8 cellular contexts compared by ENCODE assay signal in the genomic region with DNA sequence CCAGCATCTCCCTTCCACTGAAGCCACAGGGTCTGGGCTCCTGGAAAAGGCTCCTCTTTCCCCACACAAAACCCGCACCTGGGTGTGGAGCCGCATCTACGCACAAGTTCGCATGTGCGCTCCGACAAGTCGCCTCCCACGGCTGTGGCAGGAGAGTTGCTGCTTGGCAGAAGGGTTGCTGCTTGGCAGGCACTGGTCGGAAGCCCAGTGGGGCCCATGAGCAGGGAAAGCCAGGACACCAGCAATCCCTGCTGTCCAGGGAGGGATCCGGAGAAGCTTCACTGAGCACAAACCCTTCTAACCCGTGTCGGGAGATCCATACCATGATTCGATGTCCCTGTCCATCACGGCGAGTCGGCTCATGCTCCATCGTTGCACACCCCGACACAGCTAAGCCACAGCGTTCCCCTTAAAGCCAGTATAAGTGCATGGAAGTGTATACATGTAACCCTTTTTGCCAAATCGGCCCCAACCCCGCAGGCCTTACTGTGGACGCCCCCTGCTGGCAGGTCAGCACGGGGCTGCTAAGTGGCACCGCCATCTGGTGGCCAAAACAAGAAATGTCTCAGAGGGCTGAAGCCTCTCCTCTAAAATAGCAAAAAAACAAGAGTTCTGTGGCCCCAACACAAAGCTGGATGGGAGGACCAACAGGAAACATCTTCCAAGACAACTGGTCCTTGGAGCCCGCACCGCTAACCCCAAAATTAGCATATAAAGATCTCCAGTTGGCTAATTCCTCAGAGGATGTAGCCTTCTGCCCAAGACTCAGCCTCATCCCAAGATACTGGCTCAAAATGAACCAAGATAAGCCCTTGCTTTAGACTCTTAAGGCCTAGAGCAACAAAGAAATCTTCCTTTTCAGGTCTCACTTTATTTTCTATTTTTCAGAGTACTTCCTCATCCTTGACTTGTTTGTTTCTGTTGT. TPM values are rescaled to one million over a fixed set of nuclear protein-coding genes. Genes with fewer than 3 reads are reported as not detected.
DNase-seq lines count a peak whose midpoint lies in the region; ATAC-seq and TF ChIP-seq lines count a peak whose summit lies in the region.

No MANE protein-coding gene starts in this region.

- no peaks in the 10 kb centered on the region for H4K20me1 ChIP-seq in mammary epithelial cell (ENCODE audit: insufficient read depth, low read length)

- peak; percentile 71 to 73 for ATAC-seq in activated CD4-positive, CD25-positive, alpha-beta regulatory T cell treated with anti-CD3 and anti-CD28 coated beads, Interleukin-2, amount 50 U/mL, for 24 hours
- ATAC-seq in GM19397 (IDR thresholded peaks at IDR 0.05; ENCODE audit: unreplicated experiment) = no peak

- peak; percentile 87 for DNase-seq in Ammon's horn (ENCODE audit: low spot score)
- DNase-seq in GOT3 (lab: John Stamatoyannopoulos, UW) = peak; percentile 58
- peak; percentile 61 for DNase-seq in NCI-H345 treated with DMSO at 0.1 percent for 48 hours (lab: John Stamatoyannopoulos, UW; ENCODE audit: unreplicated experiment)
- DNase-seq in mammary epithelial cell = peak; percentile 60
- no peak for DNase-seq in kidney epithelial cell (ENCODE audit: low read depth)
- DNase-seq in stimulated activated CD4-positive, alpha-beta T cell treated with anti-CD3 and anti-CD28 coated beads, Interleukin-1b, Interleukin-23, amount 100 ng/mL, for 48 hours = peak; percentile 87

- no TSS peak for BruUV-seq in mammary epithelial cell (replicated peaks; lab: Mats Ljungman, UMichigan)

- no peak overlapping the region for H3K27ac ChIP-seq in mammary epithelial cell (ENCODE audit: insufficient read depth, low read depth, low read length)

- H3K27me3 ChIP-seq in mammary epithelial cell (ENCODE audit: insufficient read depth, low read length) (no peaks in the 10 kb centered on the region), kidney epithelial cell (ENCODE audit: control insufficient read depth, insufficient read depth, low read length) (peaks cover 28% of the 10 kb centered on the region)

- H3K9me3 ChIP-seq in mammary epithelial cell (replicated peaks; ENCODE audit: insufficient read depth, low read length) = no peaks in the 10 kb centered on the region

- CTCF ChIA-PET in mammary epithelial cell (lab: Charles Lee; ENCODE audit: low non-redundant PET) = interaction anchor here (0.5 to 1.4 kb wide), 7 partner anchors 34 to 273 kb away, joined by 3 to 13 read pairs (median 4); no protein-coding TSS in a partner anchor

- peaks cover 8% of the 10 kb centered on the region for H3K36me3 ChIP-seq in mammary epithelial cell (ENCODE audit: insufficient read depth, low read length)
- H3K36me3 ChIP-seq in kidney epithelial cell (ENCODE audit: control insufficient read depth, insufficient read depth, low read length) = no peaks in the 10 kb centered on the region

- H3K79me2 ChIP-seq in mammary epithelial cell (ENCODE audit: insufficient read depth, low read length) = no peaks in the 10 kb centered on the region

- dilution Hi-C loops in mammary epithelial cell (cut with HindIII; ENCODE audit: low sequenced_read_pairs) = loop anchor here (5.0 kb wide), 2 partner anchors 57 to 227 kb away; no protein-coding TSS in a partner anchor

- no peaks in the 10 kb centered on the region for H3K4me1 ChIP-seq in mammary epithelial cell (ENCODE audit: insufficient read depth, low read length)

- in situ Hi-C loops in mammary epithelial cell (cut with MboI; ENCODE audit: low sequenced_read_pairs in 2 of 2) = loop anchor here (5.0 kb wide), 5 partner anchors 48 to 227 kb away; a partner anchor contains a TSS

- H2AFZ ChIP-seq in mammary epithelial cell (ENCODE audit: low read depth, low read length) = no peak overlapping the region

- no peak overlapping the region for H3K4me2 ChIP-seq in mammary epithelial cell (ENCODE audit: insufficient read depth, low read depth, low read length)

- intact Hi-C loops in mammary epithelial cell (cut with micrococcal nuclease) = loop anchor here (1.0 to 10.0 kb wide), 6 partner anchors 34 to 490 kb away; a partner anchor contains a TSS

- H3K4me3 ChIP-seq in mammary epithelial cell (replicated peaks in 1 of 3; ENCODE audit: insufficient read depth in 1 of 3, low read depth in 2 of 3, low read length in 3 of 3) = no peak overlapping the region
- no peak overlapping the region for H3K4me3 ChIP-seq in kidney epithelial cell (ENCODE audit: low read depth, low read length)

- peak; percentile 100 for TF ChIP-seq CTCF in mammary epithelial cell (conservative IDR thresholded peaks at IDR 0.05 in 1 of 2, IDR thresholded peaks at IDR 0.05 in 1 of 2; ENCODE audit: extremely low read depth in 1 of 2, insufficient read depth in 1 of 2, low read depth in 1 of 2, low read length in 2 of 2)
- TF ChIP-seq CTCF in kidney epithelial cell (IDR thresholded peaks at IDR 0.05; ENCODE audit: insufficient read depth, low read length, poor library complexity, severe bottlenecking) = peak; percentile 100

- no peak overlapping the region for H3K9ac ChIP-seq in mammary epithelial cell (ENCODE audit: insufficient read depth, low read length)

- 51% methylated on average over 16 of the region's 26 CpGs for WGBS in mammary epithelial cell (ENCODE audit: low coverage, missing lambda C conversion rate)

RNA-seq across cellular contexts. Expression of a gene that starts 8.3 kb away (rescaled TPM):
- total RNA-seq in mammary epithelial cell = not detected
- not detected for polyA plus RNA-seq in mammary epithelial cell
- polyA minus RNA-seq in mammary epithelial cell = not detected
- total RNA-seq in kidney epithelial cell = not detected in 2 replicates

RNA-seq across cellular contexts. Expression of a gene that starts 33.1 kb away (rescaled TPM):
- total RNA-seq in mammary epithelial cell (1 to 10 TPM in 1 of 2 donors, under 1 TPM in 1; 0.67 to 1.4 TPM), kidney epithelial cell (0.68 and 1.5 TPM in 2 replicates)
- polyA plus RNA-seq in mammary epithelial cell = 0.97 TPM
- polyA minus RNA-seq in mammary epithelial cell = not detected

RNA-seq across cellular contexts. Expression of a gene that starts 35.7 kb away (rescaled TPM):
- total RNA-seq in mammary epithelial cell = 10 to 100 TPM; 13.7 to 33.8 TPM
- polyA plus RNA-seq in mammary epithelial cell = 24.6 TPM
- 11.1 TPM for polyA minus RNA-seq in mammary epithelial cell
- total RNA-seq in kidney epithelial cell = 15.3 and 17.7 TPM in 2 replicates

RNA-seq across cellular contexts. Expression of a gene that starts 48.9 kb away (rescaled TPM):
- total RNA-seq in mammary epithelial cell (10 to 100 TPM; 25.5 to 28.0 TPM), kidney epithelial cell (14.9 and 16.8 TPM in 2 replicates)
- 10.9 TPM for polyA plus RNA-seq in mammary epithelial cell
- 40.5 TPM for polyA minus RNA-seq in mammary epithelial cell
